In genomic region chr10:100183482-100183881, GRCh38 we compare ENCODE assay signal across 1 cellular context.
TF ChIP-seq lines count a peak whose summit lies in the region.

No MANE protein-coding gene starts in this region.

TF ChIP-seq in SK-N-SH, 30 proteins besides CTCF, POLR2A, EP300 and RAD21 (continued from another document):
- no peak for TF ChIP-seq EZH2phosphoT487 (IDR thresholded peaks at IDR 0.05; ENCODE audit: borderline replicate concordance, low read depth)
- no peak for TF ChIP-seq TAF1 (IDR thresholded peaks at IDR 0.05; ENCODE audit: borderline replicate concordance, low read depth, low read length)
